8 cellular contexts compared by ENCODE assay signal in the genomic region with DNA sequence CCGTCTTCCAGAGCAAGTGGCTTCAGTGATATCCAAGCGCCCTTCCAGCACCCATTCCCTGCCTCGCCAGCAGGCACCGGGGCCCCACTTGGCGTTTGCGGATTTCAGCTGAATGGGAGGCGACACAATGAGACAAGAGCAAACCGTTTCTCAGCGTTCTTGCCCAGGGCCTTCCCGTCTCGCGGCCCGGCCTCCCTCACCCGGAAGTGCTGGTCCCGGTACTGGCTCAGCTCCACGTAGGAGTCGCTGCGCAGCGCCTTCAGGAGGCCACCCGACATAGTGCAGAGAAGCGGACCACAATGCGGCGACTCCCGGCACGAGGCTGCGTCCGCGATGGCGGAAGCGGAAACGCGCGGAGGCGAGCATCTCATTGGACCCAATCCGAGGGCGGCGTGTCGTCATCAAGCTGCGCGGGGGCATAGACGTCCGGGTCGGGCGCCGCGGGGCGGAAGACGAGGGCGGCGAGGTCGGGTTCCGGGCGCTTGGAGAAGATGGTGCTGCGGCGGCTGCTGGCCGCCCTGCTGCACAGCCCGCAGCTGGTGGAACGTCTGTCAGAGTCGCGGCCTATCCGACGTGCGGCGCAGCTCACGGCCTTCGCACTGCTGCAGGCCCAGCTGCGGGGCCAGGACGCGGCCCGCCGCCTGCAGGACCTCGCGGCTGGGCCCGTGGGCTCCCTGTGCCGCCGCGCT. TPM values are rescaled to one million over a fixed set of nuclear protein-coding genes. Genes with fewer than 3 reads are reported as not detected.
A peak's percentile ranks its signal among the peaks of the same experiment; 100 is the strongest.
DNase-seq lines count a peak whose midpoint lies in the region; ATAC-seq and TF ChIP-seq lines count a peak whose summit lies in the region.

Gene NCBP2, minus strand, starts transcription at position 303 of the 689 bp plus-strand sequence. Its CDS starts 25 bp downstream, at position 278.

- TF ChIP-seq CTCF in right atrium auricular region (IDR thresholded peaks at IDR 0.05) (peak; percentile 22 to 70), uterus (IDR thresholded peaks at IDR 0.05) (peak; percentile 50 to 65 (median 60))

- TF ChIP-seq POLR2A in uterus (IDR thresholded peaks at IDR 0.05), result peak; percentile 57 to 81

- H3K36me3 Mint-ChIP-seq in T-helper 17 cell (ENCODE audit: low read depth), result peaks cover 7% of the 10 kb centered on the region

- intact Hi-C loops in uterus (cut with DNase I; ENCODE audit: low total_unique reads), result no loop called here

- H3K27me3 Mint-ChIP-seq in T-helper 17 cell, result no peaks in the 10 kb centered on the region

- H3K36me3 ChIP-seq in right atrium auricular region, result peaks cover 20% of the 10 kb centered on the region
- H3K36me3 ChIP-seq in uterus, result no peaks in the 10 kb centered on the region

- peak within 1 kb of the TSS; percentile 100 for H3K27ac Mint-ChIP-seq in T-helper 17 cell

- H3K9me3 ChIP-seq in T-helper 17 cell (ENCODE audit: control insufficient read depth, low read length, poor library complexity, severe bottlenecking) (no peaks in the 10 kb centered on the region), right atrium auricular region (no peaks in the 10 kb centered on the region), uterus (no peaks in the 10 kb centered on the region)

- DNase-seq in NCI-H1694 treated with DMSO at 0.1 percent for 48 hours (lab: John Stamatoyannopoulos, UW), result peak; percentile 96
- DNase-seq in T-helper 17 cell, result peak; percentile 98 to 100 (median 98)
- peak; percentile 99 for DNase-seq in right atrium auricular region (ENCODE audit: low spot score)
- peak; percentile 95 for DNase-seq in pulmonary artery endothelial cell (ENCODE audit: low read depth, low spot score)
- DNase-seq in uterus, result peak; percentile 98

- H3K4me3 Mint-ChIP-seq in T-helper 17 cell, result peak within 1 kb of the TSS; percentile 99

- H3K27me3 ChIP-seq in right atrium auricular region (no peaks in the 10 kb centered on the region), uterus (no peaks in the 10 kb centered on the region)

- peaks cover 0 to 30% of the 10 kb centered on the region in 2 donors for H3K4me1 ChIP-seq in right atrium auricular region
- H3K4me1 ChIP-seq in uterus, result no peaks in the 10 kb centered on the region

- H3K4me1 Mint-ChIP-seq in T-helper 17 cell, result peaks cover 35% of the 10 kb centered on the region

- H3K4me3 ChIP-seq in right atrium auricular region (peak within 1 kb of the TSS; percentile 96 to 100), uterus (peak within 1 kb of the TSS; percentile 86 to 100)

- H3K27ac ChIP-seq in angular gyrus (ENCODE audit: low read depth, low read length), result peak within 1 kb of the TSS; percentile 78
- peak within 1 kb of the TSS; percentile 88 to 94 for H3K27ac ChIP-seq in right atrium auricular region
- H3K27ac ChIP-seq in uterus, result peak within 1 kb of the TSS; percentile 74 to 84

- peak; percentile 91 for ATAC-seq in GM18498 (IDR thresholded peaks at IDR 0.05; ENCODE audit: unreplicated experiment)
- peak; percentile 85 for ATAC-seq in HG02938 (IDR thresholded peaks at IDR 0.05; ENCODE audit: unreplicated experiment)
- peak; percentile 94 for ATAC-seq in T-helper 17 cell

RNA-seq across cellular contexts. Expression of gene NCBP2, which starts in this region (rescaled TPM):
- total RNA-seq in T-helper 17 cell (10 to 100 TPM; 48.7 to 51.7 TPM), right atrium auricular region (10 to 100 TPM; 21.6 to 22.8 TPM), pulmonary artery endothelial cell (70.6 and 85.5 TPM in 2 replicates), uterus (10 to 100 TPM in 3 of 4 donors, 1 to 10 TPM in 1; 4.1 to 67.2 (median 49.5) TPM)

Comparison
In these comparisons a context has a peak if more than half of its experiments do, and no peak if none do; other contexts are left out.
1. Peak in every context shown above with its lines: DNase-seq, ATAC-seq, H3K4me3 ChIP-seq and H3K27ac ChIP-seq.